In the genomic region with DNA sequence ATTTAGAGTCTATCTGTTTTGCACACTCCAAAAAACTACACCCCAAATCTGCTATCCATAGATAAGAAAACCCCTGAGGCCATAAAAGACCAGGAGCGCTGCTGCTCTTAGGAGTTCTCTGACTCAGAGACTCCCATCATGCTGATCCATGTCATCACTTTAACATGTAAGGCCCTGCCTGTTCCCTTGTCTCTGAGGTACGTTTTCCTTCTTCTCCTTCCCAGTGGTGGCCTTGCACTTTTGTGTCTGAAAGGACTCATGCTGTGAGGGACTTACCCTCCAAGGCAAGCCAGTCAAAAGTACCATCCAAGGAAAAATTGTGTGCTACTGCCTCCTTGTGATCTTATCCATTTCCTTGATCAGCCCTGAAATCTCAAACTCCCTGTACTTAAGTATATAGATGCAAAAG, we compare ENCODE assay signal across 1 cellular context.
TF ChIP-seq lines count a peak whose summit lies in the region.

No MANE protein-coding gene starts in this region.

TF ChIP-seq in SK-N-SH, 30 proteins besides CTCF, POLR2A, EP300 and RAD21 (continued from another document):
- TF ChIP-seq, protein P1, sequence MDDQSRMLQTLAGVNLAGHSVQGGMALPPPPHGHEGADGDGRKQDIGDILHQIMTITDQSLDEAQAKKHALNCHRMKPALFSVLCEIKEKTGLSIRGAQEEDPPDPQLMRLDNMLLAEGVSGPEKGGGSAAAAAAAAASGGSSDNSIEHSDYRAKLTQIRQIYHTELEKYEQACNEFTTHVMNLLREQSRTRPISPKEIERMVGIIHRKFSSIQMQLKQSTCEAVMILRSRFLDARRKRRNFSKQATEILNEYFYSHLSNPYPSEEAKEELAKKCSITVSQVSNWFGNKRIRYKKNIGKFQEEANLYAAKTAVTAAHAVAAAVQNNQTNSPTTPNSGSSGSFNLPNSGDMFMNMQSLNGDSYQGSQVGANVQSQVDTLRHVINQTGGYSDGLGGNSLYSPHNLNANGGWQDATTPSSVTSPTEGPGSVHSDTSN (IDR thresholded peaks at IDR 0.05): no peak
TF ChIP-seq in SK-N-SH: peak in this region for 0.
